In the genomic region with DNA sequence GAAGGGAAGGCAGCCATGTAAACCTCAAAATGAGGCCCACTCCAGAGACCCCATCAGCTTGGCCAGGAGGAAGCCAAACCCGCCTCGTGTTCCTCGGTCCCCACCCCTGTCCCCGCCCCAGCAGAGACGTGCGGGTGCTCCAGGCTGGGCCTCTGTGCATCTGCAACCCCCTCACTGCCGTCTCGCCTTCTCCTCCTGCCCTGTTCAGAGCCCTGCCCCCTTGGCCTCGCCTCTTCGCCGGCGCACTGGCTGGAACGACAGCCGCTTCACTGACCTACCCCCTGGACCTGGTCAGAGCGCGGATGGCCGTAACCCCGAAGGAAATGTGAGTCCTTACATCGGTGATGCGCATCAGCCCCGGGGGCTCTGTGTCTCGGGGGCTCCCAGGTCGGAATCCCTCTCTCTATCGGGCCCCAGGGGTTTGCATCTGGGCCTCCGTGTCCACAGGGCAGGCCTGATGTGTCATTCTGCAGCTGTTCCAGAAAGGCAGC, we compare ENCODE assay signal across 11 cellular contexts. TPM values are rescaled to one million over a fixed set of nuclear protein-coding genes. Genes with fewer than 3 reads are reported as not detected.
DNase-seq lines count a peak whose midpoint lies in the region; TF ChIP-seq lines count a peak whose summit lies in the region.
"Had no signal": no experiment of that assay in that cellular context is flagged by ENCODE, and none has a peak within 500 bp of the region (broad histone marks: within the 10 kb centered on the region; RNA-seq: fewer than 3 reads in every experiment).

No MANE protein-coding gene starts in this region.

- H3K56ac ChIP-seq in H9 (ENCODE audit: insufficient read length, low read depth, low read length) = no peak overlapping the region

- peak overlapping the region; percentile 80 to 90 for H3K4me3 Mint-ChIP-seq in H9

- TF ChIP-seq CTCF in H9 (conservative IDR thresholded peaks at IDR 0.05) = no peak
- no peak for TF ChIP-seq CTCF in sigmoid colon (IDR thresholded peaks at IDR 0.05)

- H3K27me3 ChIP-seq in H9 (ENCODE audit: insufficient read depth, low read length) = no peaks in the 10 kb centered on the region
- no peaks in the 10 kb centered on the region for H3K27me3 ChIP-seq in iPS-18a (ENCODE audit: control insufficient read depth, insufficient read depth, low read length)
- H3K27me3 ChIP-seq in sigmoid colon = peaks cover 0 to 10% (median 10%) of the 10 kb centered on the region in 3 donors
- H3K27me3 ChIP-seq in effector memory CD4-positive, alpha-beta T cell (replicated peaks; ENCODE audit: control insufficient read depth, insufficient read depth, low read length, poor library complexity, severe bottlenecking) = no peaks in the 10 kb centered on the region

- H3K36me3 ChIP-seq in iPS-18a (ENCODE audit: control insufficient read depth, low read depth, low read length) (no peaks in the 10 kb centered on the region), sigmoid colon (peaks cover 0 to 5% (median 0%) of the 10 kb centered on the region in 4 donors)
- H3K36me3 ChIP-seq in effector memory CD4-positive, alpha-beta T cell (ENCODE audit: control insufficient read depth, insufficient read depth, low read length) = peaks cover 6% of the 10 kb centered on the region

- no peak overlapping the region for H2BK12ac ChIP-seq in H9 (ENCODE audit: insufficient read length, low read depth, low read length)

- peaks cover 26% of the 10 kb centered on the region for H3K27me3 Mint-ChIP-seq in H9 (ENCODE audit: low read depth)

- H3K27ac ChIP-seq in H9 (ENCODE audit: insufficient read length, low read depth, low read length) = no peak overlapping the region
- H3K27ac ChIP-seq in caudate nucleus (ENCODE audit: low read depth, low read length) = peak overlapping the region; percentile 36
- H3K27ac ChIP-seq in iPS-18a (ENCODE audit: low read length) = peak overlapping the region; percentile 86
- H3K27ac ChIP-seq in sigmoid colon = peak overlapping the region in 2 of 4 donors; percentile 27 to 28
- H3K27ac ChIP-seq in effector memory CD4-positive, alpha-beta T cell (ENCODE audit: insufficient read depth, low read length, poor library complexity, severe bottlenecking) = no peak overlapping the region

- H2AFZ ChIP-seq in H9 (ENCODE audit: low read length) = no peak overlapping the region

- H3K4me3 ChIP-seq in iPS-18a (ENCODE audit: low read length) = peak overlapping the region; percentile 75
- peak overlapping the region; percentile 8 to 44 (median 33) for H3K4me3 ChIP-seq in sigmoid colon
- no peak overlapping the region for H3K4me3 ChIP-seq in effector memory CD4-positive, alpha-beta T cell (ENCODE audit: insufficient read depth, low read depth, low read length, poor library complexity, severe bottlenecking)

- peak overlapping the region; percentile 68 for H3K4me2 ChIP-seq in H9 (ENCODE audit: insufficient read depth, insufficient read length, low read length)

- H2AK5ac ChIP-seq in H9 (ENCODE audit: insufficient read length, low read length) = no peak overlapping the region

- no peaks in the 10 kb centered on the region; a peak in 1 of 5 replicates for H3K9me3 Mint-ChIP-seq in H9
- H3K9me3 Mint-ChIP-seq: activated naive CD4-positive, alpha-beta T cell treated with anti-CD3 and anti-CD28 coated beads, Interleukin-2, amount 50 U/mL, for 72 hours had no signal

- TF ChIP-seq POLR2A in sigmoid colon (IDR thresholded peaks at IDR 0.05) = no peak

- no peak overlapping the region for H2BK120ac ChIP-seq in H9 (ENCODE audit: low read depth, low read length, poor library complexity, severe bottlenecking)

- no peak overlapping the region for H3K14ac ChIP-seq in H9 (ENCODE audit: insufficient read depth, low read length)

- DNase-seq in H9 (peak; percentile 77), caudate nucleus (lab: John Stamatoyannopoulos, UW) (no peak), sigmoid colon (no peak), T1000 (lab: John Stamatoyannopoulos, UW) (no peak), NCI-H187 treated with DMSO at 0.1 percent for 48 hours (lab: John Stamatoyannopoulos, UW) (no peak), occipital lobe (lab: John Stamatoyannopoulos, UW) (no peak)
- DNase-seq in effector memory CD4-positive, alpha-beta T cell = no peak
- DNase-seq: GF-D8; stimulated activated CD4-positive, alpha-beta T cell treated with anti-CD3 and anti-CD28 coated beads, Interleukin-4, amount 100 ng/mL, for 1 hour had no signal

- no peak overlapping the region for H2BK15ac ChIP-seq in H9 (ENCODE audit: low read depth, low read length)

- H3T11ph ChIP-seq in H9 (ENCODE audit: low read length) = no peak overlapping the region

- H2BK20ac ChIP-seq in H9 (ENCODE audit: low read depth, low read length, poor library complexity, severe bottlenecking) = no peak overlapping the region

- H3K23me2 ChIP-seq in H9 (ENCODE audit: insufficient read length, low read depth, low read length, poor library complexity, severe bottlenecking) = peaks cover 12% of the 10 kb centered on the region

- no peaks in the 10 kb centered on the region for H4K20me1 ChIP-seq in H9 (ENCODE audit: control insufficient read depth, insufficient read depth, insufficient read length)

- peak overlapping the region; percentile 95 to 98 (median 97) for H3K27ac Mint-ChIP-seq in H9

- no peak overlapping the region for H2BK5ac ChIP-seq in H9 (ENCODE audit: insufficient read length, low read length)

- no peak overlapping the region for H4K91ac ChIP-seq in H9 (ENCODE audit: insufficient read length, low read depth, low read length)

- H4K5ac ChIP-seq in H9 (ENCODE audit: insufficient read length, low read depth, low read length) = no peak overlapping the region

- peak overlapping the region; percentile 74 for H3K18ac ChIP-seq in H9 (ENCODE audit: insufficient read length, low read depth, low read length)

- H3K36me3 Mint-ChIP-seq in H9 (ENCODE audit: insufficient read depth in 1 of 3, low read depth in 3 of 3) = peaks cover 0 to 7% (median 5%) of the 10 kb centered on the region in 3 experiments; a peak in 4 of 7 replicates
- H3K36me3 Mint-ChIP-seq: activated naive CD4-positive, alpha-beta T cell treated with anti-CD3 and anti-CD28 coated beads, Interleukin-2, amount 50 U/mL, for 72 hours had no signal

- H3K4me1 ChIP-seq in H9 (ENCODE audit: insufficient read depth, low read length) = peaks cover 2% of the 10 kb centered on the region; the same call in 1 of the 2 replicates
- peaks cover 6% of the 10 kb centered on the region for H3K4me1 ChIP-seq in iPS-18a (ENCODE audit: control insufficient read depth, low read depth, low read length)
- H3K4me1 ChIP-seq in sigmoid colon = peaks cover 0 to 16% (median 11%) of the 10 kb centered on the region in 4 donors
- no peaks in the 10 kb centered on the region for H3K4me1 ChIP-seq in effector memory CD4-positive, alpha-beta T cell (ENCODE audit: control insufficient read depth, insufficient read depth, low read length, poor library complexity, severe bottlenecking)

- intact Hi-C loops in sigmoid colon (cut with DNase I) = no loop called here

- no peaks in the 10 kb centered on the region for H3K79me2 ChIP-seq in H9 (ENCODE audit: insufficient read depth, low read length)

- peaks cover 24 to 32% of the 10 kb centered on the region in 2 experiments for H3K4me1 Mint-ChIP-seq in H9

- H3K9me3 ChIP-seq in H9 (ENCODE audit: control insufficient read depth, low read depth, low read length) (no peaks in the 10 kb centered on the region), iPS-18a (ENCODE audit: control insufficient read depth, low read depth, low read length) (no peaks in the 10 kb centered on the region), sigmoid colon (no peaks in the 10 kb centered on the region)
- no peaks in the 10 kb centered on the region for H3K9me3 ChIP-seq in effector memory CD4-positive, alpha-beta T cell (ENCODE audit: control insufficient read depth, low read length)

- H4K8ac ChIP-seq in H9 (replicated peaks; ENCODE audit: insufficient read length, low read depth, low read length) = no peak overlapping the region

- H3K4ac ChIP-seq in H9 (ENCODE audit: low read depth, low read length) = no peak overlapping the region

- WGBS in H9 (ENCODE audit: extremely low coverage, insufficient read length, low lambda C conversion rate) = no CpG with 5 or more reads among the region's 25 CpGs
- WGBS in sigmoid colon, 2 donors = 37 to 55% methylated on average over 25 of the region's 25 CpGs

- H3K79me1 ChIP-seq in H9 (ENCODE audit: insufficient read depth, low read depth, low read length, poor library complexity, severe bottlenecking) = no peaks in the 10 kb centered on the region

- TF ChIP-seq EP300 in sigmoid colon (IDR thresholded peaks at IDR 0.05) = no peak

- H3K23ac ChIP-seq in H9 (ENCODE audit: insufficient read length, low read depth, low read length) = no peak overlapping the region

- no peak overlapping the region for H3K9ac ChIP-seq in H9 (ENCODE audit: extremely low read depth, insufficient read length, low read length)
- peak overlapping the region; percentile 66 for H3K9ac ChIP-seq in iPS-18a (ENCODE audit: low read length)

RNA-seq across cellular contexts. Expression of a gene that starts 32.2 kb away (rescaled TPM):
- total RNA-seq in H9 (2021) (40.9 and 41.7 TPM in 2 replicates), sigmoid colon (10 to 100 TPM; 14.8 to 28.0 (median 18.3) TPM), occipital lobe (6.2 TPM)
- polyA plus RNA-seq in sigmoid colon = 10 to 100 TPM in 1 of 3 donors, 1 to 10 TPM in 2; 3.0 to 22.6 (median 4.4) TPM

RNA-seq across cellular contexts. Expression of a gene that starts 42.3 kb away (rescaled TPM):
- total RNA-seq in H9 (2021) (3.6 and 3.7 TPM in 2 replicates), sigmoid colon (1 to 10 TPM; 6.3 to 8.2 (median 7.3) TPM), occipital lobe (12.6 TPM)
- polyA plus RNA-seq in sigmoid colon = 1 to 10 TPM; 2.4 to 9.5 (median 9.0) TPM

Comparison
In these comparisons a context has a peak if more than half of its experiments do, and no peak if none do; other contexts are left out.
1. H3K27ac ChIP-seq: peak in caudate nucleus (single experiment) and iPS-18a (single experiment); none in H9 (single experiment) and effector memory CD4-positive, alpha-beta T cell (single experiment).